Comparison of ENCODE assay signal across 13 cellular contexts in the genomic region with DNA sequence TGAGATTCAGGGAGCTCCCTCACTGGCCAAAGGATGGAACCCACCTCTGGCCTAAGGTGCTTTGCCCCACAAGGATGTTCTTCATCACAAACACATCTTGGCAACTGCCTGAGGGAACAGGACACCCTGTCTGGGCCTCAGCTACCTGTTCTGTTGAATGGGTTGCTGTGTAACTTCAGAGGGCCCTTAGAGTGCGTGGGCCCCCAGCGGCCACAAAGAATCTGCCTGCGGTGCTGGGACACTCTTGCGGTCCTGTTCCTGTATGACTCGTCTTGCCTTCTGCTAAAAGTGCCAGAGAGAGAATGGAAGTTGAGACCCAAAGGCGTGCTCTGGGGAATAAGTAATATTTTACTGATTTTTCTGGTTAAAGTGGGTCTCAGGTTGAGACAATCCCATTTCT.
"Had no signal": no experiment of that assay in that cellular context is flagged by ENCODE, and none has a peak within 500 bp of the region (broad histone marks: within the 10 kb centered on the region; RNA-seq: fewer than 3 reads in every experiment).

No MANE protein-coding gene starts in this region.

- H3K9me3 Mint-ChIP-seq: activated naive CD8-positive, alpha-beta T cell treated with anti-CD3 and anti-CD28 coated beads for 36 hours; naive B cell had no signal

- H3K4me3 ChIP-seq: lower lobe of right lung had no signal

- H3K27ac Mint-ChIP-seq: activated naive CD8-positive, alpha-beta T cell treated with anti-CD3 and anti-CD28 coated beads for 36 hours had no signal

- H3K9me3 ChIP-seq: lower lobe of right lung had no signal

- H3K27ac ChIP-seq: epithelial cell of prostate, lower lobe of right lung had no signal

- H3K27me3 Mint-ChIP-seq: activated naive CD8-positive, alpha-beta T cell treated with anti-CD3 and anti-CD28 coated beads for 36 hours; naive B cell had no signal

- H3K36me3 Mint-ChIP-seq: activated naive CD8-positive, alpha-beta T cell treated with anti-CD3 and anti-CD28 coated beads for 36 hours had no signal

- H3K4me1 Mint-ChIP-seq: activated naive CD8-positive, alpha-beta T cell treated with anti-CD3 and anti-CD28 coated beads for 36 hours had no signal

- H3K4me3 Mint-ChIP-seq: activated naive CD8-positive, alpha-beta T cell treated with anti-CD3 and anti-CD28 coated beads for 36 hours; naive B cell had no signal

- DNase-seq: activated CD4-positive, alpha-beta T cell treated with anti-CD3 and anti-CD28 coated beads, Interleukin-2, amount 50 U/mL, for 4 hours; activated effector memory CD4-positive, alpha-beta T cell treated with Interleukin-2 at 50 U/mL for 16 hours; activated naive CD8-positive, alpha-beta T cell treated with anti-CD3 and anti-CD28 coated beads for 36 hours; activated T-cell treated with anti-CD3 and anti-CD28 coated beads, Interleukin-2, amount 50 U/mL, for 1 hour; central memory CD4-positive, alpha-beta T cell; effector memory CD4-positive, alpha-beta T cell; hippocampal formation; lower lobe of right lung; naive B cell; stimulated activated CD4-positive, alpha-beta T cell treated with anti-CD3 and anti-CD28 coated beads, Interleukin-2, amount 100 ng/mL, for 24 hours; stimulated activated naive CD4-positive, alpha-beta T cell; T-helper 2 cell had no signal

- ATAC-seq: lower lobe of right lung had no signal
